8 cellular contexts compared by ENCODE assay signal in genomic region chr11:122754553-122755322, GRCh38.
DNase-seq lines count a peak whose midpoint lies in the region; ATAC-seq and TF ChIP-seq lines count a peak whose summit lies in the region.

No MANE protein-coding gene starts in this region.

- H3K4me1 ChIP-seq in BLaER1: peaks cover 100% of the 10 kb centered on the region
- H3K4me1 ChIP-seq in PC-3 (ENCODE audit: insufficient read depth, low read length): no peaks in the 10 kb centered on the region
- H3K4me1 ChIP-seq in osteoblast (ENCODE audit: insufficient read depth, low read length): peaks cover 20% of the 10 kb centered on the region
- H3K4me1 ChIP-seq in colonic mucosa: no peaks in the 10 kb centered on the region

- intact Hi-C loops in PC-3 (cut with micrococcal nuclease): loop anchor here (1.0 kb wide), 3 partner anchors 98 to 125 kb away; no protein-coding TSS in a partner anchor
- intact Hi-C loops in colonic mucosa (cut with DNase I): no loop called here

- TF ChIP-seq CTCF in PC-3 (conservative IDR thresholded peaks at IDR 0.05; ENCODE audit: low read depth, low read length) (peak; percentile 84), osteoblast (IDR thresholded peaks at IDR 0.05; ENCODE audit: extremely low read depth, low read depth, low read length) (peak; percentile 37), colonic mucosa (IDR thresholded peaks at IDR 0.05) (no peak)

- peak overlapping the region; percentile 78 for H3K4me2 ChIP-seq in BLaER1
- no peak overlapping the region for H3K4me2 ChIP-seq in PC-3 (ENCODE audit: low read length)
- no peak overlapping the region for H3K4me2 ChIP-seq in osteoblast (ENCODE audit: insufficient read depth, low read length)

- H3K36me3 ChIP-seq in BLaER1 (peaks cover 89% of the 10 kb centered on the region), PC-3 (ENCODE audit: low read depth, low read length) (no peaks in the 10 kb centered on the region), osteoblast (ENCODE audit: insufficient read depth, low read length) (no peaks in the 10 kb centered on the region), colonic mucosa (no peaks in the 10 kb centered on the region)

- ATAC-seq in GM19395 (IDR thresholded peaks at IDR 0.05; ENCODE audit: unreplicated experiment): peak; percentile 70
- peak; percentile 78 for ATAC-seq in PC-3
- no peak for ATAC-seq in GM18517 (IDR thresholded peaks at IDR 0.05; ENCODE audit: unreplicated experiment)

- POLR2A ChIA-PET in PC-3 (lab: Charles Lee; ENCODE audit: unreplicated experiment): interaction anchor here (1.0 kb wide), 1 partner anchor 98 kb away, joined by 3 read pairs; no protein-coding TSS in a partner anchor

- H3K27ac ChIP-seq in BLaER1: peak overlapping the region; percentile 67
- no peak overlapping the region for H3K27ac ChIP-seq in PC-3 (ENCODE audit: low read length)
- no peak overlapping the region for H3K27ac ChIP-seq in osteoblast (ENCODE audit: low read depth, low read length)
- H3K27ac ChIP-seq in colonic mucosa: no peak overlapping the region

- BruUV-seq in PC-3 (replicated peaks; lab: Mats Ljungman, UMichigan): no TSS peak

- H3K9ac ChIP-seq in BLaER1: peak overlapping the region; percentile 30
- H3K9ac ChIP-seq in PC-3 (ENCODE audit: low read length): no peak overlapping the region
- no peak overlapping the region for H3K9ac ChIP-seq in colonic mucosa (ENCODE audit: low read depth in 2 of 2, low read length in 2 of 2)

- H2AFZ ChIP-seq in PC-3 (ENCODE audit: low read length) (no peak overlapping the region), osteoblast (ENCODE audit: low read length) (no peak overlapping the region)

- H3K79me2 ChIP-seq in PC-3 (ENCODE audit: low read length) (no peaks in the 10 kb centered on the region), osteoblast (ENCODE audit: insufficient read depth, low read length) (peaks cover 84% of the 10 kb centered on the region)

- in situ Hi-C loops in T47D (cut with HindIII; ENCODE audit: low pct_unique_long_range_greater_than_20kb, low sequenced_read_pairs): no loop called here

- H3K4me3 ChIP-seq in BLaER1 (no peak overlapping the region), PC-3 (ENCODE audit: low read length) (no peak overlapping the region), osteoblast (ENCODE audit: insufficient read depth, low read length) (no peak overlapping the region), colonic mucosa (no peak overlapping the region)

- H3K9me2 ChIP-seq in PC-3 (replicated peaks; ENCODE audit: low read length): no peaks in the 10 kb centered on the region

- H3K27me3 ChIP-seq in BLaER1: no peaks in the 10 kb centered on the region
- H3K27me3 ChIP-seq in PC-3 (ENCODE audit: low read length): no peaks in the 10 kb centered on the region
- H3K27me3 ChIP-seq in osteoblast (ENCODE audit: insufficient read depth, low read length): no peaks in the 10 kb centered on the region
- H3K27me3 ChIP-seq in colonic mucosa: no peaks in the 10 kb centered on the region

- H4K20me1 ChIP-seq in BLaER1: peaks cover 100% of the 10 kb centered on the region
- no peaks in the 10 kb centered on the region for H4K20me1 ChIP-seq in PC-3 (ENCODE audit: low read length)
- peaks cover 19% of the 10 kb centered on the region for H4K20me1 ChIP-seq in osteoblast (ENCODE audit: insufficient read depth, low read length)

- no peaks in the 10 kb centered on the region for H3F3A ChIP-seq in PC-3 (ENCODE audit: low read length, unreplicated experiment)

- H3K9me3 ChIP-seq in BLaER1 (no peaks in the 10 kb centered on the region), PC-3 (ENCODE audit: low read length) (no peaks in the 10 kb centered on the region), osteoblast (ENCODE audit: low read depth, low read length) (no peaks in the 10 kb centered on the region), colonic mucosa (no peaks in the 10 kb centered on the region)

- CTCF ChIA-PET in PC-3 (lab: Charles Lee): interaction anchor here (0.6 to 1.6 kb wide), 3 partner anchors 26 to 99 kb away, joined by 3 to 6 read pairs (median 3); partner anchors contain the start of gene UBASH3B

- peak; percentile 63 for DNase-seq in PC-3
- DNase-seq in T47D (ENCODE audit: low read depth in 1 of 2, low spot score in 1 of 2): peak; percentile 34 to 71
- no peak for DNase-seq in osteoblast (ENCODE audit: insufficient read length, low spot score, missing footprints)
- DNase-seq in colonic mucosa: no peak
- DNase-seq in HCEC 1CT: no peak

Comparison
In these comparisons a context has a peak if more than half of its experiments do, and no peak if none do; other contexts are left out.
1. DNase-seq: peak in PC-3 (single experiment) and T47D (2 of 2); none in osteoblast (single experiment), colonic mucosa (single experiment) and HCEC 1CT (single experiment).